8 cellular contexts compared by ENCODE assay signal in the genomic region with DNA sequence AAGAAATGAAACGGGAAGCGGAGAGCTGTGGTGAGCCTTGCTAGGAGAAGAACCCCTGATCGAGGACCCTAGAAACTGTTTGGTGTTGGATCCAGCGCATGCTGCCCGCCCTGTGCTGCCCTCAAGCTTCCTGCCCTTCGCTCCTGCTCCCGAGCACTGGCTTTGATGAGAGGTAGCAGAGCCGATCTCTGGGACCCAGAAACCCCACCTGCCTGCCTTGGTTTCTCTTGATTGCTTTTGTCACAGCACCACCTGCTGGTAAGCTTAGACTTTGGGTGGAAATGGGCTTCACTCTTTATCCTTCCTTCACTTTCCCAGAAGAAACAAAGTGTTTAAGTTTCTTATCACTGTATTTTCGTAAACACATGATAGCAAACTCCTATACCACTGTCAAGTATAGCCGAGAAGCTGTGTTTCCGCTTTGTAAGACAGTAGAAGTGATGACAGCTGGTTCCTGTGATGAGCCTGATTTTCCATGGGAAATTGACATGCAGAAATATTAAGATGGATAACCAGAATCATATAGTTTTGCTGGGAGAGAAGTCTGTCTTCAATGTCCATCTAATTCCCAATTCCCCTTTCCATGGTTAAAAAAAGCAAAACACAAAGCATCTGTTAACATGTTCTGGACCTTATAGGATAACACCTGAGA.
DNase-seq lines count a peak whose midpoint lies in the region; ATAC-seq and TF ChIP-seq lines count a peak whose summit lies in the region.

No MANE protein-coding gene starts in this region.

- CTCF ChIA-PET in Panc1 (lab: Charles Lee) = interaction anchor here (1.2 to 1.4 kb wide), 2 partner anchors 13 to 268 kb away, joined by 3 to 4 read pairs; partner anchors contain the start of gene PHLPP1

- H3K36me3 ChIP-seq in Panc1 (ENCODE audit: control insufficient read depth, insufficient read depth, low read length) (no peaks in the 10 kb centered on the region), neutrophil (peaks cover 15% of the 10 kb centered on the region), thyroid gland (peaks cover 7 to 12% of the 10 kb centered on the region in 2 donors)

- no peaks in the 10 kb centered on the region for H3K27me3 ChIP-seq in Panc1 (ENCODE audit: control insufficient read depth, insufficient read depth, low read length)
- no peaks in the 10 kb centered on the region for H3K27me3 ChIP-seq in neutrophil
- no peaks in the 10 kb centered on the region for H3K27me3 ChIP-seq in thyroid gland

- no peak for TF ChIP-seq POLR2A in thyroid gland (IDR thresholded peaks at IDR 0.05)

- H3K27ac ChIP-seq in Panc1 (ENCODE audit: low read length) = no peak overlapping the region
- peak overlapping the region; percentile 62 for H3K27ac ChIP-seq in neutrophil
- no peak overlapping the region for H3K27ac ChIP-seq in thyroid gland

- BruUV-seq in Panc1 (replicated peaks; lab: Mats Ljungman, UMichigan) = no TSS peak

- H3K4me1 ChIP-seq in Panc1 (ENCODE audit: control insufficient read depth, insufficient read depth, low read length) = no peaks in the 10 kb centered on the region
- H3K4me1 ChIP-seq in neutrophil (ENCODE audit: control insufficient read depth in 1 of 2, insufficient read depth in 1 of 2, low read depth in 1 of 2, low read length in 1 of 2) = peaks cover 50% of the 10 kb centered on the region in 2 experiments
- H3K4me1 ChIP-seq in thyroid gland = peaks cover 4 to 5% of the 10 kb centered on the region in 2 donors

- ATAC-seq in HG03280 (IDR thresholded peaks at IDR 0.05; ENCODE audit: unreplicated experiment) = peak; percentile 49
- ATAC-seq in Panc1 = peak; percentile 66
- ATAC-seq in HG03442 (IDR thresholded peaks at IDR 0.05; ENCODE audit: unreplicated experiment) = no peak

- DNase-seq in DMS79 treated with DMSO at 0.1 percent for 48 hours (lab: John Stamatoyannopoulos, UW) (peak; percentile 36), Panc1 (ENCODE audit: low read depth, low spot score) (peak; percentile 35), fibroblast of the conjunctiva (ENCODE audit: low read depth) (peak; percentile 44), thyroid gland (peak; percentile 63 to 71)
- peak; percentile 31 for DNase-seq in activated T-helper 9 cell treated with anti-CD3 and anti-CD28 coated beads, Interleukin-2, amount 50 U/mL, for 16 hours (ENCODE audit: low read depth)

- in situ Hi-C loops in Panc1 (cut with HindIII; ENCODE audit: low pct_unique_long_range_greater_than_20kb, low sequenced_read_pairs) = no loop called here

- 35 to 36% methylated on average over 11 of the region's 11 CpGs for WGBS in thyroid gland, 2 donors

- H3K4me3 ChIP-seq in Panc1 (ENCODE audit: low read depth in 2 of 2, low read length in 2 of 2) (no peak overlapping the region), neutrophil (ENCODE audit: low read depth in 1 of 2, low read length in 1 of 2) (peak overlapping the region; percentile 54 to 60), thyroid gland (replicated peaks in 1 of 3) (no peak overlapping the region)

- TF ChIP-seq CTCF in Panc1 (IDR thresholded peaks at IDR 0.05) (peak; percentile 65), neutrophil (IDR thresholded peaks at IDR 0.05) (peak; percentile 39), thyroid gland (IDR thresholded peaks at IDR 0.05) (peak; percentile 31 to 90 (median 74))

- H3K9me3 ChIP-seq in Panc1 (ENCODE audit: control insufficient read depth, insufficient read depth, low read depth, low read length) = no peaks in the 10 kb centered on the region
- no peaks in the 10 kb centered on the region for H3K9me3 ChIP-seq in neutrophil
- H3K9me3 ChIP-seq in thyroid gland = no peaks in the 10 kb centered on the region

- POLR2A ChIA-PET in Panc1 (lab: Charles Lee) = no interaction called here

- intact Hi-C loops in Panc1 (cut with micrococcal nuclease; ENCODE audit: unreplicated experiment) (loop anchor here (1.0 kb wide), 1 partner anchor 267 kb away; the partner anchor contains the start of gene PHLPP1), thyroid gland (cut with DNase I) (loop anchor here (2.0 to 5.0 kb wide), 2 partner anchors 270 to 396 kb away; no protein-coding TSS in a partner anchor)

Comparison
In these comparisons a context has a peak if more than half of its experiments do, and no peak if none do; other contexts are left out.
1. H3K4me3 ChIP-seq: peak in neutrophil (2 of 2); none in Panc1 (0 of 2) and thyroid gland (0 of 3).
2. Peak in every context shown above with its lines, with median percentiles within 50 percentile points of each other: DNase-seq and CTCF ChIP-seq.